8 cellular contexts compared by ENCODE assay signal in genomic region chr2:23824777-23825212, GRCh38.
DNase-seq lines count a peak whose midpoint lies in the region; ATAC-seq, FAIRE-seq and TF ChIP-seq lines count a peak whose summit lies in the region.

No MANE protein-coding gene starts in this region.

- TF ChIP-seq RAD21 in SK-N-SH (IDR thresholded peaks at IDR 0.05; ENCODE audit: low read length), result peak; percentile 85

- no peaks in the 10 kb centered on the region for H3K27me3 Mint-ChIP-seq in CD4-positive, CD25-positive, alpha-beta regulatory T cell
- H3K27me3 Mint-ChIP-seq in neural crest cell (ENCODE audit: low read depth), result no peaks in the 10 kb centered on the region

- no peaks in the 10 kb centered on the region for H3K79me2 ChIP-seq in Loucy (ENCODE audit: insufficient read depth, low read length)
- no peaks in the 10 kb centered on the region for H3K79me2 ChIP-seq in SK-N-SH (ENCODE audit: insufficient read depth)

- WGBS in SK-N-SH (ENCODE audit: low lambda C conversion rate), result 28% methylated on average over 2 of the region's 2 CpGs

- CTCF ChIA-PET in SK-N-SH (lab: Yijun Ruan, JAX), result interaction anchor here (0.7 to 8.2 kb wide), 63 partner anchors 8 to 1295 kb away, joined by 3 to 72 read pairs (median 5); partner anchors contain the start of genes ATAD2B, ITSN2, TP53I3 and UBXN2A

- peak; percentile 51 for FAIRE-seq in GM12891 (lab: Jason Lieb, UNC)

- H3K9ac ChIP-seq in Loucy (ENCODE audit: low read depth, low read length, poor library complexity, severe bottlenecking) (no peak overlapping the region), SK-N-SH (no peak overlapping the region)

- H3K4me2 ChIP-seq in Loucy (ENCODE audit: low read depth, low read length, poor library complexity, severe bottlenecking) (no peak overlapping the region), SK-N-SH (no peak overlapping the region)

- POLR2A ChIA-PET in SK-N-SH (lab: Yijun Ruan, JAX), result interaction anchor here (0.7 to 2.4 kb wide), 6 partner anchors 102 to 968 kb away, joined by 3 to 21 read pairs (median 4); partner anchors contain the start of genes ATAD2B, SF3B6 and WDCP

- no peak overlapping the region for H3K4me3 Mint-ChIP-seq in CD4-positive, CD25-positive, alpha-beta regulatory T cell
- H3K4me3 Mint-ChIP-seq in neural crest cell, result no peak overlapping the region

- H4K20me1 ChIP-seq in Loucy (ENCODE audit: insufficient read depth, low read length, poor library complexity, severe bottlenecking), result no peaks in the 10 kb centered on the region
- no peaks in the 10 kb centered on the region for H4K20me1 ChIP-seq in SK-N-SH (ENCODE audit: insufficient read depth)

- H3K36me3 ChIP-seq in CD4-positive, CD25-positive, alpha-beta regulatory T cell (ENCODE audit: control insufficient read depth, insufficient read depth, low read length), result peaks cover 38% of the 10 kb centered on the region
- H3K36me3 ChIP-seq in Loucy (ENCODE audit: insufficient read depth, low read length) (peaks cover 43% of the 10 kb centered on the region; the same call in 1 of the 2 replicates), SK-N-SH (replicated peaks in 1 of 2; ENCODE audit: control insufficient read depth in 1 of 2, insufficient read depth in 2 of 2, low read length in 1 of 2) (peaks cover 7 to 8% of the 10 kb centered on the region in 2 experiments)

- no peaks in the 10 kb centered on the region for H3K4me1 ChIP-seq in CD4-positive, CD25-positive, alpha-beta regulatory T cell (ENCODE audit: control insufficient read depth, insufficient read depth, low read length, poor library complexity, severe bottlenecking)
- H3K4me1 ChIP-seq in Loucy (ENCODE audit: insufficient read depth, low read length, poor library complexity, severe bottlenecking) (no peaks in the 10 kb centered on the region), SK-N-SH (ENCODE audit: control insufficient read depth in 1 of 2, insufficient read depth in 2 of 2, low read depth in 1 of 2, low read length in 1 of 2) (no peaks in the 10 kb centered on the region; a peak in 1 of 4 replicates)

- H3K36me3 Mint-ChIP-seq in CD4-positive, CD25-positive, alpha-beta regulatory T cell, result peaks cover 14% of the 10 kb centered on the region
- no peaks in the 10 kb centered on the region for H3K36me3 Mint-ChIP-seq in neural crest cell (ENCODE audit: low read depth)

- peak; percentile 43 to 50 for ATAC-seq in CD4-positive, CD25-positive, alpha-beta regulatory T cell (ENCODE audit: low read depth in 2 of 2)
- no peak for ATAC-seq in HG03159 (IDR thresholded peaks at IDR 0.05; ENCODE audit: unreplicated experiment)

- H3K9me3 ChIP-seq in CD4-positive, CD25-positive, alpha-beta regulatory T cell (ENCODE audit: control insufficient read depth in 2 of 2, low read length in 2 of 2), result no peaks in the 10 kb centered on the region
- H3K9me3 ChIP-seq in Loucy (ENCODE audit: insufficient read depth, low read depth, low read length), result no peaks in the 10 kb centered on the region
- no peaks in the 10 kb centered on the region for H3K9me3 ChIP-seq in SK-N-SH

- TF ChIP-seq CTCF in Loucy (conservative IDR thresholded peaks at IDR 0.05; ENCODE audit: low read length), result peak; percentile 89
- TF ChIP-seq CTCF in SK-N-SH (IDR thresholded peaks at IDR 0.05), result peak; percentile 94
- peak; percentile 56 for TF ChIP-seq CTCF in epithelial cell of esophagus (IDR thresholded peaks at IDR 0.05; ENCODE audit: insufficient read depth, low read depth, low read length, missing control alignments)
- peak; percentile 79 for TF ChIP-seq CTCF in neural crest cell (conservative IDR thresholded peaks at IDR 0.05)

- H3K27ac Mint-ChIP-seq in CD4-positive, CD25-positive, alpha-beta regulatory T cell, result no peak overlapping the region
- no peak overlapping the region for H3K27ac Mint-ChIP-seq in neural crest cell (ENCODE audit: unreplicated experiment)

- H3K27ac ChIP-seq in CD4-positive, CD25-positive, alpha-beta regulatory T cell (ENCODE audit: insufficient read depth, low read length, poor library complexity, severe bottlenecking), result no peak overlapping the region
- no peak overlapping the region for H3K27ac ChIP-seq in SK-N-SH (ENCODE audit: low read depth in 2 of 2, low read length in 1 of 2)

- H3K9me3 Mint-ChIP-seq in CD4-positive, CD25-positive, alpha-beta regulatory T cell, result no peaks in the 10 kb centered on the region
- no peaks in the 10 kb centered on the region for H3K9me3 Mint-ChIP-seq in neural crest cell

- no peak overlapping the region for H2AFZ ChIP-seq in Loucy (ENCODE audit: low read length)
- H2AFZ ChIP-seq in SK-N-SH (ENCODE audit: low read depth), result no peak overlapping the region

- TF ChIP-seq EP300 in SK-N-SH (IDR thresholded peaks at IDR 0.05; ENCODE audit: borderline replicate concordance in 1 of 2, low read depth in 1 of 2, low read length in 1 of 2), result no peak

- no peaks in the 10 kb centered on the region for H3K27me3 ChIP-seq in CD4-positive, CD25-positive, alpha-beta regulatory T cell (ENCODE audit: control insufficient read depth, insufficient read depth, low read length)
- H3K27me3 ChIP-seq in Loucy (ENCODE audit: insufficient read depth, low read length, poor library complexity, severe bottlenecking), result no peaks in the 10 kb centered on the region
- no peaks in the 10 kb centered on the region for H3K27me3 ChIP-seq in SK-N-SH (ENCODE audit: insufficient read depth)

- 0 out of 2 replicates have a peak, but pooled peaks cover 4% of the 10 kb centered on the region for H3F3A ChIP-seq in Loucy (ENCODE audit: low read depth)
- peaks cover 19% of the 10 kb centered on the region for H3F3A ChIP-seq in SK-N-SH (replicated peaks; ENCODE audit: insufficient read depth)

- TF ChIP-seq POLR2A in GM12891 (IDR thresholded peaks at IDR 0.05; ENCODE audit: low read depth, low read length), result no peak

- peaks cover 0 to 5% (median 2%) of the 10 kb centered on the region in 4 donors for H3K4me1 Mint-ChIP-seq in CD4-positive, CD25-positive, alpha-beta regulatory T cell
- no peaks in the 10 kb centered on the region for H3K4me1 Mint-ChIP-seq in neural crest cell

- peak in 2 of 3 donors; percentile 60 to 67 for DNase-seq in CD4-positive, CD25-positive, alpha-beta regulatory T cell
- DNase-seq in GM12891 (ENCODE audit: insufficient read length, low spot score), result no peak
- DNase-seq in SK-N-SH, result peak; percentile 65
- DNase-seq in epithelial cell of esophagus (ENCODE audit: low read depth), result peak; percentile 50
- peak; percentile 41 for DNase-seq in neural crest cell (ENCODE audit: low read depth, low spot score)
- DNase-seq in cortex of kidney (lab: John Stamatoyannopoulos, UW), result no peak

- H3K9me2 ChIP-seq in Loucy (replicated peaks; ENCODE audit: low read depth, low read length), result no peaks in the 10 kb centered on the region
- no peaks in the 10 kb centered on the region for H3K9me2 ChIP-seq in SK-N-SH

- no peak overlapping the region for H3K4me3 ChIP-seq in CD4-positive, CD25-positive, alpha-beta regulatory T cell (ENCODE audit: low read depth, low read length)
- no peak overlapping the region for H3K4me3 ChIP-seq in Loucy (ENCODE audit: low read length, poor library complexity, severe bottlenecking)
- no peak overlapping the region for H3K4me3 ChIP-seq in SK-N-SH (ENCODE audit: low read depth in 2 of 2, low read length in 1 of 2)
- no peak overlapping the region for H3K4me3 ChIP-seq in epithelial cell of esophagus (ENCODE audit: low read length)

TF ChIP-seq in GM12891, 5 proteins besides CTCF, POLR2A, EP300 and RAD21:
- TF ChIP-seq SPI1 (IDR thresholded peaks at IDR 0.05; ENCODE audit: low read depth, low read length), result no peak
- TF ChIP-seq POU2F2 (IDR thresholded peaks at IDR 0.05; ENCODE audit: low read depth, low read length), result no peak
- TF ChIP-seq PAX5 (IDR thresholded peaks at IDR 0.05; ENCODE audit: insufficient read depth, low read length, severe bottlenecking), result no peak
- TF ChIP-seq POLR2AphosphoS5 (IDR thresholded peaks at IDR 0.05; ENCODE audit: low read depth, low read length), result no peak
- no peak for TF ChIP-seq TAF1 (IDR thresholded peaks at IDR 0.05; ENCODE audit: low read depth, low read length)
TF ChIP-seq in GM12891: peak in this region for 0.

TF ChIP-seq in SK-N-SH, 30 proteins besides CTCF, POLR2A, EP300 and RAD21 (continues in another document):
- TF ChIP-seq FOSL2 (IDR thresholded peaks at IDR 0.05; ENCODE audit: borderline replicate concordance, low read depth) (no peak), YY1 (IDR thresholded peaks at IDR 0.05; ENCODE audit: low read depth) (no peak), SMC3 (IDR thresholded peaks at IDR 0.05; ENCODE audit: low read depth, low read length) (peak; percentile 49; the same call in 1 of the 2 replicates), PBX3 (IDR thresholded peaks at IDR 0.05) (no peak), MXI1 (IDR thresholded peaks at IDR 0.05; ENCODE audit: low read depth, low read length) (peak; percentile 31; the same call in 1 of the 2 replicates)
- TF ChIP-seq, protein P1, sequence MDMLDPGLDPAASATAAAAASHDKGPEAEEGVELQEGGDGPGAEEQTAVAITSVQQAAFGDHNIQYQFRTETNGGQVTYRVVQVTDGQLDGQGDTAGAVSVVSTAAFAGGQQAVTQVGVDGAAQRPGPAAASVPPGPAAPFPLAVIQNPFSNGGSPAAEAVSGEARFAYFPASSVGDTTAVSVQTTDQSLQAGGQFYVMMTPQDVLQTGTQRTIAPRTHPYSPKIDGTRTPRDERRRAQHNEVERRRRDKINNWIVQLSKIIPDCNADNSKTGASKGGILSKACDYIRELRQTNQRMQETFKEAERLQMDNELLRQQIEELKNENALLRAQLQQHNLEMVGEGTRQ (IDR thresholded peaks at IDR 0.05; ENCODE audit: borderline replicate concordance, low read depth, low read length), result no peak
- TF ChIP-seq, protein P2, sequence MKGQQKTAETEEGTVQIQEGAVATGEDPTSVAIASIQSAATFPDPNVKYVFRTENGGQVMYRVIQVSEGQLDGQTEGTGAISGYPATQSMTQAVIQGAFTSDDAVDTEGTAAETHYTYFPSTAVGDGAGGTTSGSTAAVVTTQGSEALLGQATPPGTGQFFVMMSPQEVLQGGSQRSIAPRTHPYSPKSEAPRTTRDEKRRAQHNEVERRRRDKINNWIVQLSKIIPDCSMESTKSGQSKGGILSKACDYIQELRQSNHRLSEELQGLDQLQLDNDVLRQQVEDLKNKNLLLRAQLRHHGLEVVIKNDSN (IDR thresholded peaks at IDR 0.05; ENCODE audit: borderline replicate concordance, low read depth), result no peak
- TF ChIP-seq, protein P3, sequence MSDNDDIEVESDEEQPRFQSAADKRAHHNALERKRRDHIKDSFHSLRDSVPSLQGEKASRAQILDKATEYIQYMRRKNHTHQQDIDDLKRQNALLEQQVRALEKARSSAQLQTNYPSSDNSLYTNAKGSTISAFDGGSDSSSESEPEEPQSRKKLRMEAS (IDR thresholded peaks at IDR 0.05; ENCODE audit: low read depth), result no peak

Comparison
In these comparisons a context has a peak if more than half of its experiments do, and no peak if none do; other contexts are left out.
1. DNase-seq: peak in CD4-positive, CD25-positive, alpha-beta regulatory T cell (2 of 3), SK-N-SH (single experiment), epithelial cell of esophagus (single experiment) and neural crest cell (single experiment); none in GM12891 (single experiment) and cortex of kidney (single experiment).
2. Peak in every context shown above with its lines, with median percentiles within 50 percentile points of each other: CTCF ChIP-seq.